Comparison of ENCODE assay signal across 3 cellular contexts in the genomic region with DNA sequence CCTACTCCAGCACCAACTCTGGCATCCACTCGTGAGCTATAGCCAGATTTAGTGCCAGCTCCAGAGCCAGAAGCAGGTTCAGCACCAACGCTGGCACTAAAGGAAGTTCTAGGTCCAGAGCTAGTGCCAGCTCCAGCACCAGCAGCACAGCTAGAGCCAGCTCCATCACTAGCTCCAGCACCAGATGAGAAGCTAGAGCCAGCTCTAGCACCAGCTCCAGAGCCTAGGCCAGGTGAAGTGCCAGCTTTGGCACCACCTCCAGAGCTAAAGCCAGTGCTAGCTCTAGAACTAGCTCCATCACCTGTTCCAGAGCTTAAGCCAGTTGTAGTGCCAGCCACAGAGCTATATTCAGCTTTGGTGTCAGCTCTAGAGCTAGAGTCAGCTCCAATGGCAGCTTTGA.
TF ChIP-seq lines count a peak whose summit lies in the region.

No MANE protein-coding gene starts in this region.

TF ChIP-seq in HEK293T, 16 proteins besides CTCF, POLR2A, EP300 and RAD21:
- TF ChIP-seq, protein P1, sequence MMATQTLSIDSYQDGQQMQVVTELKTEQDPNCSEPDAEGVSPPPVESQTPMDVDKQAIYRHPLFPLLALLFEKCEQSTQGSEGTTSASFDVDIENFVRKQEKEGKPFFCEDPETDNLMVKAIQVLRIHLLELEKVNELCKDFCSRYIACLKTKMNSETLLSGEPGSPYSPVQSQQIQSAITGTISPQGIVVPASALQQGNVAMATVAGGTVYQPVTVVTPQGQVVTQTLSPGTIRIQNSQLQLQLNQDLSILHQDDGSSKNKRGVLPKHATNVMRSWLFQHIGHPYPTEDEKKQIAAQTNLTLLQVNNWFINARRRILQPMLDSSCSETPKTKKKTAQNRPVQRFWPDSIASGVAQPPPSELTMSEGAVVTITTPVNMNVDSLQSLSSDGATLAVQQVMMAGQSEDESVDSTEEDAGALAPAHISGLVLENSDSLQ (IDR thresholded peaks at IDR 0.05) = no peak
- TF ChIP-seq FOXM1 (IDR thresholded peaks at IDR 0.05; ENCODE audit: borderline replicate concordance) (no peak), ELF4 (IDR thresholded peaks at IDR 0.05) (no peak), ARNT (IDR thresholded peaks at IDR 0.05) (peak; percentile 12; the same call in 1 of the 2 replicates)

TF ChIP-seq in K562, 482 proteins besides CTCF, POLR2A, EP300 and RAD21:
- TF ChIP-seq RBM34 (IDR thresholded peaks at IDR 0.05; ENCODE audit: borderline replicate concordance, insufficient read depth, low read length) = no peak
- TF ChIP-seq CREB3L1 (IDR thresholded peaks at IDR 0.05; ENCODE audit: borderline replicate concordance, low read depth) = peak; percentile 21; the same call in 1 of the 2 replicates
TF ChIP-seq in K562: peak in this region for 1.

TF ChIP-seq in HepG2, 621 proteins besides CTCF, POLR2A, EP300 and RAD21:
- TF ChIP-seq, protein P2, sequence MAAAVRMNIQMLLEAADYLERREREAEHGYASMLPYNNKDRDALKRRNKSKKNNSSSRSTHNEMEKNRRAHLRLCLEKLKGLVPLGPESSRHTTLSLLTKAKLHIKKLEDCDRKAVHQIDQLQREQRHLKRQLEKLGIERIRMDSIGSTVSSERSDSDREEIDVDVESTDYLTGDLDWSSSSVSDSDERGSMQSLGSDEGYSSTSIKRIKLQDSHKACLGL (CRISPR knock-in tag; IDR thresholded peaks at IDR 0.05) = no peak
- TF ChIP-seq U2AF2 (IDR thresholded peaks at IDR 0.05; ENCODE audit: low read depth, low read length) (no peak), ZNF331 (CRISPR knock-in tag; IDR thresholded peaks at IDR 0.05) (no peak), ZBTB26 (CRISPR knock-in tag; IDR thresholded peaks at IDR 0.05; ENCODE audit: borderline replicate concordance) (peak; percentile 77), SRSF4 (IDR thresholded peaks at IDR 0.05; ENCODE audit: low read depth, low read length, poor library complexity, severe bottlenecking) (no peak), NR1H2 (CRISPR knock-in tag; IDR thresholded peaks at IDR 0.05; ENCODE audit: borderline replicate concordance, low read depth) (no peak)
